ENCODE assay signal across 8 cellular contexts in genomic region chr11:17352925-17353227, GRCh38. TPM values are rescaled to one million over a fixed set of nuclear protein-coding genes. Genes with fewer than 3 reads are reported as not detected.
A peak's percentile ranks its signal among the peaks of the same experiment; 100 is the strongest.
DNase-seq lines count a peak whose midpoint lies in the region; ATAC-seq and TF ChIP-seq lines count a peak whose summit lies in the region.

No MANE protein-coding gene starts in this region.

- TF ChIP-seq CTCF in right atrium auricular region (IDR thresholded peaks at IDR 0.05) (no peak), gastrocnemius medialis (IDR thresholded peaks at IDR 0.05 in 4 of 5, conservative IDR thresholded peaks at IDR 0.05 in 1 of 5) (no peak), GM13976 (IDR thresholded peaks at IDR 0.05; ENCODE audit: borderline replicate concordance, control extremely low read depth, extremely low read depth, insufficient read depth, missing control alignments) (no peak)

- DNase-seq in GM03348 (ENCODE audit: low spot score): peak; percentile 43
- DNase-seq in RPMI7951 (ENCODE audit: low read depth): peak; percentile 7
- DNase-seq in adipocyte (ENCODE audit: low read depth): peak; percentile 66
- DNase-seq in right atrium auricular region (ENCODE audit: low spot score): peak; percentile 63
- no peak for DNase-seq in gastrocnemius medialis
- no peak for DNase-seq in medulla oblongata (ENCODE audit: extremely low spot score)
- no peak for DNase-seq in GM13976 (ENCODE audit: low spot score)

- peak overlapping the region; percentile 91 for H3K4me3 ChIP-seq in adipocyte (ENCODE audit: low read length)
- H3K4me3 ChIP-seq in right atrium auricular region: peak overlapping the region; percentile 62 to 73
- H3K4me3 ChIP-seq in gastrocnemius medialis: peak overlapping the region; percentile 52 to 65 (median 60)

- H3K36me3 ChIP-seq in adipocyte (ENCODE audit: control insufficient read depth, insufficient read depth, low read length, severe bottlenecking) (peaks cover 9% of the 10 kb centered on the region), right atrium auricular region (no peaks in the 10 kb centered on the region), gastrocnemius medialis (no peaks in the 10 kb centered on the region)

- peak overlapping the region; percentile 81 for H3K9ac ChIP-seq in adipocyte (ENCODE audit: low read length)

- intact Hi-C loops in gastrocnemius medialis (cut with DNase I; ENCODE audit: low total_unique reads): loop anchor here (2.0 to 10.0 kb wide), 3 partner anchors 76 to 276 kb away; partner anchors contain the start of genes NUCB2, PIK3C2A and RPS13

- peak overlapping the region; percentile 85 to 87 for H3K27ac ChIP-seq in right atrium auricular region
- H3K27ac ChIP-seq in gastrocnemius medialis: peak overlapping the region in 2 of 4 donors; percentile 47 to 68

- H3K27me3 ChIP-seq in adipocyte (replicated peaks; ENCODE audit: control insufficient read depth, insufficient read depth, low read length): no peaks in the 10 kb centered on the region
- H3K27me3 ChIP-seq in right atrium auricular region: no peaks in the 10 kb centered on the region
- H3K27me3 ChIP-seq in gastrocnemius medialis: peaks cover 16 to 27% (median 25%) of the 10 kb centered on the region in 3 donors

- no peak for TF ChIP-seq POLR2A in gastrocnemius medialis (IDR thresholded peaks at IDR 0.05)

- peaks cover 16% of the 10 kb centered on the region for H3K4me1 ChIP-seq in adipocyte (ENCODE audit: control insufficient read depth, insufficient read depth, low read length)
- H3K4me1 ChIP-seq in right atrium auricular region: peaks cover 0 to 25% of the 10 kb centered on the region in 2 donors
- peaks cover 17 to 24% of the 10 kb centered on the region in 2 donors for H3K4me1 ChIP-seq in gastrocnemius medialis

- in situ Hi-C loops in gastrocnemius medialis (cut with MboI; ENCODE audit: low sequenced_read_pairs in 4 of 4): no loop called here
- in situ Hi-C loops in GM13976 (cut with MboI; ENCODE audit: low sequenced_read_pairs, unreplicated experiment): loop anchor here (25.0 kb wide), 1 partner anchor 116 kb away; no protein-coding TSS in a partner anchor

- ATAC-seq in HG02973 (IDR thresholded peaks at IDR 0.05; ENCODE audit: unreplicated experiment) (peak; percentile 41), gastrocnemius medialis (peak in 1 of 2 donors; percentile 24)

- H3K9me3 ChIP-seq in adipocyte (ENCODE audit: control insufficient read depth, low read length) (no peaks in the 10 kb centered on the region), right atrium auricular region (no peaks in the 10 kb centered on the region), gastrocnemius medialis (no peaks in the 10 kb centered on the region)

RNA-seq across cellular contexts. Expression of gene NCR3LG1, which starts 1.3 kb away (rescaled TPM):
- total RNA-seq in RPMI7951 (2014; rRNA removed; shearing (Covaris generic)): 1.1 TPM in 2 replicates
- total RNA-seq in right atrium auricular region (1 to 10 TPM; 2.0 to 3.6 TPM), gastrocnemius medialis (under 1 TPM; 0.07 to 0.95 (median 0.38) TPM)

RNA-seq across cellular contexts. Expression of gene KCNJ11, which starts 35.6 kb away (rescaled TPM):
- not detected in 2 replicates for total RNA-seq in RPMI7951 (2014; rRNA removed; shearing (Covaris generic))
- total RNA-seq in right atrium auricular region: 10 to 100 TPM; 18.7 to 19.5 TPM
- 100 to 1,000 TPM; 103 to 182 (median 147) TPM for total RNA-seq in gastrocnemius medialis

Comparison
In these comparisons a context has a peak if more than half of its experiments do, and no peak if none do; other contexts are left out.
1. DNase-seq: peak in GM03348 (single experiment), RPMI7951 (single experiment), adipocyte (single experiment) and right atrium auricular region (single experiment); none in gastrocnemius medialis (0 of 2), medulla oblongata (single experiment) and GM13976 (single experiment).
2. RNA of gene KCNJ11, which starts 35.6 kb away (total RNA-seq): 103 to 182 TPM in gastrocnemius medialis and 18.7 to 19.5 TPM in right atrium auricular region; not detected in RPMI7951; every median in the first group is over 10 times any median in the second.
3. Peak in every context shown above with its lines, with median percentiles within 50 percentile points of each other: H3K4me3 ChIP-seq.